ENCODE assay signal across 26 cellular contexts in the genomic region with DNA sequence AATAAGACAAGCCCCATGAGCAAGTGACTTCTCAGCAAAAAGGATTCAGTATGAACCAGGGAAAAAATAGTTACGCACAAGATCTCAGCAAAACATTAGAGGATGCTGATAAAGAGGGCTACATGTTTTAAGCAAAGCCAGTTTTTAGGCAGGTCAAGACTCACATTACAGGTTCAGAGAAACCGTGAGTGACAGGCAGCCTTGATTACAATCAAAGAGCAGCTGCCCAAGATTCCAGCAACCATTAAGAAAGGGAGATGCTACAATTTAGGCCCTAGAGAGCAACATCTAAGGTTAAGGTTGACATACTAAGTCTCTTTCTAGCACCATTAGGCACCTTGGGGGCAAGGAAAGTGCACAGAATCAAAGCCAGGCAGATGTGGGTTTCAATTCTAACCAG. TPM values are rescaled to one million over a fixed set of nuclear protein-coding genes. Genes with fewer than 3 reads are reported as not detected.
A peak's percentile ranks its signal among the peaks of the same experiment; 100 is the strongest.
DNase-seq lines count a peak whose midpoint lies in the region; ATAC-seq, FAIRE-seq and TF ChIP-seq lines count a peak whose summit lies in the region.
"Had no signal": no experiment of that assay in that cellular context is flagged by ENCODE, and none has a peak within 500 bp of the region (broad histone marks: within the 10 kb centered on the region; RNA-seq: fewer than 3 reads in every experiment).

No MANE protein-coding gene starts in this region.

- no peaks in the 10 kb centered on the region for H3K27me3 ChIP-seq in SJCRH30
- H3K27me3 ChIP-seq in K562 (ENCODE audit: control insufficient read depth in 2 of 2, insufficient read depth in 2 of 2, low read length in 2 of 2): peaks cover 2 to 4% of the 10 kb centered on the region in 2 experiments; a peak in 2 of 5 replicates
- no peaks in the 10 kb centered on the region; the same call in 1 of the 2 replicates for H3K27me3 ChIP-seq in H7 (ENCODE audit: control insufficient read depth, insufficient read depth, low read length)
- H3K27me3 ChIP-seq in dorsolateral prefrontal cortex: peaks cover 0 to 3% (median 0%) of the 10 kb centered on the region in 45 donors
- H3K27me3 ChIP-seq: BE2C, BLaER1 had no signal

- TF ChIP-seq RAD21 in K562 (CRISPR knock-in tag; conservative IDR thresholded peaks at IDR 0.05 in 1 of 2, IDR thresholded peaks at IDR 0.05 in 1 of 2): no peak

- CTCF ChIA-PET in K562 (lab: Yijun Ruan, JAX; ENCODE audit: low intra/inter-chr PET ratio): no interaction called here

- TF ChIP-seq EP300 in K562 (IDR thresholded peaks at IDR 0.05; ENCODE audit: low read length): no peak

- no peak for FAIRE-seq in K562 (lab: Jason Lieb, UNC)
- FAIRE-seq: A204.1, D721Med, G401.6, GM12891, GM19239 had no signal

- intact Hi-C loops in K562 (cut with micrococcal nuclease) (no loop called here), lower leg skin (cut with DNase I; ENCODE audit: low total_unique reads) (no loop called here), dorsolateral prefrontal cortex (cut with DNase I) (loop anchor here (10.0 kb wide), 3 partner anchors 166 to 516 kb away; a partner anchor contains a TSS)

- ATAC-seq in K562: no peak
- ATAC-seq: CD8-positive, alpha-beta T cell had no signal

- no peak overlapping the region for H3K27ac Mint-ChIP-seq in nephron
- no peak overlapping the region for H3K27ac Mint-ChIP-seq in type B pancreatic cell
- H3K27ac Mint-ChIP-seq: CD14-positive monocyte; CD8-positive, alpha-beta T cell had no signal

- no peaks in the 10 kb centered on the region for H4K20me1 ChIP-seq in K562 (replicated peaks; ENCODE audit: control insufficient read depth, insufficient read depth, low read length)

- H3K4me1 ChIP-seq in SJCRH30: peaks cover 31% of the 10 kb centered on the region
- peaks cover 0 to 11% of the 10 kb centered on the region in 2 experiments; a peak in 1 of 5 replicates for H3K4me1 ChIP-seq in K562 (replicated peaks in 1 of 2; ENCODE audit: control insufficient read depth in 2 of 2, insufficient read depth in 2 of 2, low read length in 2 of 2)
- H3K4me1 ChIP-seq: BE2C had no signal

- 19% methylated on average over 2 of the region's 2 CpGs for WGBS in K562 (ENCODE audit: insufficient coverage, low coverage, missing lambda C conversion rate)
- WGBS in lower leg skin, 2 donors: 81 to 86% methylated on average over 2 of the region's 2 CpGs

- H3K9me1 ChIP-seq in K562 (ENCODE audit: control insufficient read depth, insufficient read depth, low read length): no peaks in the 10 kb centered on the region

- in situ Hi-C loops in K562 (cut with MboI): no loop called here

- POLR2A ChIA-PET in K562 (lab: Yijun Ruan, JAX): interaction anchor here (0.7 kb wide), 1 partner anchor 9 kb away, joined by 3 read pairs; no protein-coding TSS in a partner anchor

- no peaks in the 10 kb centered on the region for H3K36me3 ChIP-seq in SJCRH30
- H3K36me3 ChIP-seq in K562 (ENCODE audit: control insufficient read depth, insufficient read depth, low read length): no peaks in the 10 kb centered on the region
- H3K36me3 ChIP-seq in H7 (replicated peaks; ENCODE audit: control insufficient read depth, insufficient read depth, low read length): no peaks in the 10 kb centered on the region
- H3K36me3 ChIP-seq: BLaER1 had no signal

- TF ChIP-seq CTCF in K562 (IDR thresholded peaks at IDR 0.05 in 2 of 3, conservative IDR thresholded peaks at IDR 0.05 in 1 of 3; ENCODE audit: insufficient read depth in 2 of 3, low read depth in 1 of 3, low read length in 3 of 3): no peak
- no peak for TF ChIP-seq CTCF in nephron (IDR thresholded peaks at IDR 0.05; ENCODE audit: unreplicated experiment in 3 of 3)
- no peak for TF ChIP-seq CTCF in type B pancreatic cell (conservative IDR thresholded peaks at IDR 0.05)
- TF ChIP-seq CTCF in lower leg skin (IDR thresholded peaks at IDR 0.05): no peak
- no peak for TF ChIP-seq CTCF in dorsolateral prefrontal cortex (IDR thresholded peaks at IDR 0.05 in 54 of 56, conservative IDR thresholded peaks at IDR 0.05 in 2 of 56; ENCODE audit: low read depth in 1 of 56, partially characterized antibody in 56 of 56)

- peaks cover 25% of the 10 kb centered on the region for H3K4me1 Mint-ChIP-seq in nephron
- H3K4me1 Mint-ChIP-seq in type B pancreatic cell (ENCODE audit: unreplicated experiment): peaks cover 7% of the 10 kb centered on the region

- no TSS peak for BruUV-seq in K562 (replicated peaks; lab: Mats Ljungman, UMichigan)

- H3K9me3 Mint-ChIP-seq in nephron: no peaks in the 10 kb centered on the region
- H3K9me3 Mint-ChIP-seq in type B pancreatic cell: no peaks in the 10 kb centered on the region
- H3K9me3 Mint-ChIP-seq: CD14-positive monocyte; CD8-positive, alpha-beta T cell had no signal

- DNase-seq in SJCRH30 (peak in 1 of 2 experiments; percentile 55), K562 (ENCODE audit: extremely low read depth in 1 of 4, low spot score in 3 of 4) (no peak), type B pancreatic cell (ENCODE audit: extremely low spot score, unreplicated experiment) (no peak), lower leg skin (ENCODE audit: low spot score in 2 of 2) (no peak), DMS153 (lab: John Stamatoyannopoulos, UW) (no peak), H7 (no peak), dorsolateral prefrontal cortex (no peak)
- DNase-seq: 8988T; ACHN; BE2C; C1 segment of cervical spinal cord; Caco-2; Calu3; CD4-positive, CD25-positive, alpha-beta regulatory T cell; CD8-positive, alpha-beta T cell; DMS53; DMS79; GF-D8 had no signal

- peaks cover 20% of the 10 kb centered on the region for H3K79me2 ChIP-seq in K562 (ENCODE audit: control insufficient read depth, insufficient read depth, low read length)

- H3K27me3 Mint-ChIP-seq in nephron (ENCODE audit: low read depth) (peaks cover 26% of the 10 kb centered on the region), type B pancreatic cell (peaks cover 26% of the 10 kb centered on the region)

- no peak overlapping the region for H2AFZ ChIP-seq in K562 (ENCODE audit: low read depth, low read length)

- H3K9ac ChIP-seq in K562 (ENCODE audit: insufficient read depth in 1 of 2, low read depth in 2 of 2, low read length in 2 of 2): no peak overlapping the region
- H3K9ac ChIP-seq: BLaER1 had no signal

- H3K27ac ChIP-seq in SJCRH30 (peak overlapping the region; percentile 51; the same call in 1 of the 2 replicates), K562 (ENCODE audit: extremely low read depth, low read depth, low read length) (no peak overlapping the region), dorsolateral prefrontal cortex (no peak overlapping the region)
- H3K27ac ChIP-seq: BLaER1 had no signal

- TF ChIP-seq POLR2A in K562 (conservative IDR thresholded peaks at IDR 0.05) (no peak), lower leg skin (IDR thresholded peaks at IDR 0.05) (no peak)

- H3K4me2 ChIP-seq in K562 (ENCODE audit: insufficient read depth, low read length): no peak overlapping the region
- H3K4me2 ChIP-seq: BLaER1 had no signal

- H3K4me3 Mint-ChIP-seq in nephron (peak overlapping the region; percentile 37 to 60 (median 40)), type B pancreatic cell (peak overlapping the region; percentile 9)
- H3K4me3 Mint-ChIP-seq: CD14-positive monocyte; CD8-positive, alpha-beta T cell had no signal

- no peaks in the 10 kb centered on the region for H3K9me3 ChIP-seq in SJCRH30 (replicated peaks)
- no peaks in the 10 kb centered on the region for H3K9me3 ChIP-seq in K562 (replicated peaks; ENCODE audit: control insufficient read depth, insufficient read depth, low read depth, low read length)
- H3K9me3 ChIP-seq: BE2C, BLaER1, Caco-2 had no signal

- H3K4me3 ChIP-seq in SJCRH30 (no peak overlapping the region), K562 (no peak overlapping the region), lower leg skin (ENCODE audit: low read depth, poor library complexity, severe bottlenecking) (no peak overlapping the region), H7 (ENCODE audit: insufficient read depth, low read depth, low read length) (no peak overlapping the region), dorsolateral prefrontal cortex (no peak overlapping the region)
- H3K4me3 ChIP-seq: BLaER1 had no signal

- H3K36me3 Mint-ChIP-seq in nephron (ENCODE audit: low read depth): no peaks in the 10 kb centered on the region
- H3K36me3 Mint-ChIP-seq in type B pancreatic cell: no peaks in the 10 kb centered on the region
- H3K36me3 Mint-ChIP-seq: CD14-positive monocyte; CD4-positive, CD25-positive, alpha-beta regulatory T cell had no signal

TF ChIP-seq in K562, 482 proteins besides CTCF, POLR2A, EP300 and RAD21 (continues in another document):
- TF ChIP-seq ZNF830 (CRISPR knock-in tag; IDR thresholded peaks at IDR 0.05): no peak

RNA-seq across cellular contexts. Expression of a gene that starts 2.8 kb away (rescaled TPM):
- 30.3 and 32.6 TPM in 2 replicates for total RNA-seq in SJCRH30 (2014; rRNA removed; shearing (Covaris generic))
- 52.2 and 97.5 TPM in 2 replicates for total RNA-seq in K562 (2011; cell fraction: chromatin; rRNA removed; ENCODE audit: low replicate concordance)
- total RNA-seq in K562 (2011; cell fraction: nucleolus; rRNA removed): 63.0 and 63.5 TPM in 2 replicates
- total RNA-seq in K562 (2011; cell fraction: nucleoplasm; rRNA removed): 73.4 and 74.0 TPM in 2 replicates
- total RNA-seq in K562 (2014; rRNA removed) (12.7 and 16.0 TPM in 2 replicates), K562 (2014; rRNA removed; fragmentation: Illumina TruSeq; extraction: Trizol) (10.1 and 10.8 TPM in 2 replicates), K562 (2015; rRNA removed; fragmentation: Illumina TruSeq; extraction: Trizol) (7.1 and 7.5 TPM in 2 replicates), K562 (2021) (57.0 and 69.7 TPM in 2 replicates), type B pancreatic cell (ENCODE audit: low replicate concordance) (38.3 and 42.1 TPM in 2 replicates), lower leg skin (10 to 100 TPM; 46.0 to 72.8 (median 50.8) TPM), dorsolateral prefrontal cortex (100 to 1,000 TPM in 1 of 120 experiments, 10 to 100 TPM in 119; 36.0 to 104 (median 59.3) TPM)
- polyA plus RNA-seq in K562 (2011; rRNA removed) (8.0 and 10.2 TPM in 2 replicates), K562 (2014; fragmentation: Illumina TruSeq; extraction: Trizol) (33.3 and 35.7 TPM in 2 replicates), K562 (2014; fragmentation: Nextera tagmentation; extraction: Ambion mirVana) (1 to 10 TPM; 3.3 to 4.6 TPM), K562 (2014; rRNA removed) (16.3 TPM in 2 replicates)
- polyA plus RNA-seq in K562 (2011; cell fraction: cytosol; rRNA removed): 10.2 and 10.3 TPM in 2 replicates
- polyA plus RNA-seq in K562 (2011; cell fraction: nucleus; rRNA removed): 29.0 and 33.7 TPM in 2 replicates
- 16.6 and 30.7 TPM in 2 replicates for polyA plus RNA-seq in K562 (2012)
- 12.2 and 13.9 TPM in 2 replicates for polyA minus RNA-seq in K562 (2011; rRNA and poly(A)+ RNA removed)
- polyA minus RNA-seq in K562 (2011; cell fraction: cytosol; rRNA and poly(A)+ RNA removed): 20.3 and 27.4 TPM in 2 replicates
- polyA minus RNA-seq in K562 (2011; cell fraction: nucleus; rRNA and poly(A)+ RNA removed): 19.1 and 25.2 TPM in 2 replicates
- total RNA-seq in H7 (2014; rRNA removed; shearing (Covaris generic)): 17.2 and 19.0 TPM in 2 replicates

Comparison
In these comparisons a context has a peak if more than half of its experiments do, and no peak if none do; other contexts are left out.
1. intact Hi-C loops: an anchor here in dorsolateral prefrontal cortex (10.0 kb wide); none called in K562 and lower leg skin.